Comparison of ENCODE assay signal across 33 cellular contexts in the genomic region with DNA sequence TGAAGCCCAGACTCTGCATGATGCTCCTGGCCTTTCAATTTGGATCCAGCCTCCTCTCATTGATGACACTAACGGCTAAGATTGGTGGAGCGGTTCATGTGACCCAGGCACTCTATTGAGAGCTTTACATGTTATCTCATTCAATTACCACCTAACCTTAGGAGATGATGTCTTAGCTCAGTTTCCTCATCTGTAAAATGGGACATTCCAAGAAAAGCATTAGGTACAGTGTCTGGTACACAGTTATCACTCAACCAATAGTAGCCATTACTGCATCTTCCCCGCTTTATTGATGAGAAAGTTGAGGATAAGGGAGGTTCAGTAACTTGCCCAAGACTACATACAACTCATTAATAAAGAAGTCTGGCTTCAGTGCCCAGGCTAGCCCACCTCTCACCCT. TPM values are rescaled to one million over a fixed set of nuclear protein-coding genes. Genes with fewer than 3 reads are reported as not detected.
"Had no signal": no experiment of that assay in that cellular context is flagged by ENCODE, and none has a peak within 500 bp of the region (broad histone marks: within the 10 kb centered on the region; RNA-seq: fewer than 3 reads in every experiment).

No MANE protein-coding gene starts in this region.

- H3K9me3 ChIP-seq: adrenal gland, breast epithelium, esophagus muscularis mucosa, gastrocnemius medialis had no signal

- H3K4me1 ChIP-seq: breast epithelium, foreskin keratinocyte had no signal

- H3K27ac Mint-ChIP-seq: activated B cell treated with CpG ODN at 0.5 μM for 24 hours; activated CD8-positive, alpha-beta T cell treated with anti-CD3 and anti-CD28 coated beads for 36 hours; activated naive CD4-positive, alpha-beta T cell treated with anti-CD3 and anti-CD28 coated beads for 36 hours; activated naive CD4-positive, alpha-beta T cell treated with anti-CD3 and anti-CD28 coated beads, Interleukin-2, amount 50 U/mL, for 24 hours; activated naive CD8-positive, alpha-beta T cell treated with anti-CD3 and anti-CD28 coated beads for 36 hours; activated naive CD8-positive, alpha-beta T cell treated with anti-CD3 and anti-CD28 coated beads, Interleukin-2, amount 50 U/mL, for 24 hours; activated T-helper 17 cell treated with anti-CD3 and anti-CD28 coated beads, Interleukin-2, amount 50 U/mL, for 72 hours; effector memory CD8-positive, alpha-beta T cell; T-helper 17 cell; T-helper 2 cell treated with Interferon-gamma antibody and Interleukin-4, amounts not matched to agents 5 μg/mL and 100 μg/mL, for 36 hours had no signal

- H3K4me1 Mint-ChIP-seq: activated B cell treated with CpG ODN at 0.5 μM for 24 hours; activated naive CD4-positive, alpha-beta T cell treated with anti-CD3 and anti-CD28 coated beads, Interleukin-2, amount 50 U/mL, for 24 hours; activated naive CD8-positive, alpha-beta T cell treated with anti-CD3 and anti-CD28 coated beads for 36 hours; activated naive CD8-positive, alpha-beta T cell treated with anti-CD3 and anti-CD28 coated beads, Interleukin-2, amount 50 U/mL, for 24 hours; activated T-helper 17 cell treated with anti-CD3 and anti-CD28 coated beads, Interleukin-2, amount 50 U/mL, for 72 hours; central memory CD8-positive, alpha-beta T cell had no signal

- H3K36me3 ChIP-seq: adrenal gland, breast epithelium, cardiac muscle cell, gastrocnemius medialis had no signal

- H3K4me3 Mint-ChIP-seq: activated B cell treated with CpG ODN at 0.5 μM for 24 hours; activated CD8-positive, alpha-beta T cell treated with anti-CD3 and anti-CD28 coated beads for 36 hours; activated naive CD4-positive, alpha-beta T cell treated with anti-CD3 and anti-CD28 coated beads for 36 hours; activated naive CD4-positive, alpha-beta T cell treated with anti-CD3 and anti-CD28 coated beads, Interleukin-2, amount 50 U/mL, for 24 hours; activated naive CD8-positive, alpha-beta T cell treated with anti-CD3 and anti-CD28 coated beads for 36 hours; activated naive CD8-positive, alpha-beta T cell treated with anti-CD3 and anti-CD28 coated beads, Interleukin-2, amount 50 U/mL, for 24 hours; activated T-cell treated with anti-CD3 and anti-CD28 coated beads, Interleukin-2, amount 50 U/mL, for 4 hours; activated T-helper 17 cell treated with anti-CD3 and anti-CD28 coated beads, Interleukin-2, amount 50 U/mL, for 72 hours; brain; central memory CD8-positive, alpha-beta T cell; effector memory CD8-positive, alpha-beta T cell; T-helper 17 cell; T-helper 2 cell treated with Interferon-gamma antibody and Interleukin-4, amounts not matched to agents 5 μg/mL and 100 μg/mL, for 36 hours had no signal

- DNase-seq: activated B cell treated with CpG ODN at 0.5 μM for 24 hours; activated CD4-positive, alpha-beta T cell treated with anti-CD3 and anti-CD28 coated beads for 48 hours; activated CD4-positive, alpha-beta T cell treated with anti-CD3 and anti-CD28 coated beads, Interleukin-2, amount 50 U/mL, for 1 hour; activated CD4-positive, alpha-beta T cell treated with anti-CD3 and anti-CD28 coated beads, Interleukin-2, amount 50 U/mL, for 48 hours; activated CD8-positive, alpha-beta memory T cell treated with anti-CD3 and anti-CD28 coated beads for 24 hours; activated CD8-positive, alpha-beta T cell treated with anti-CD3 and anti-CD28 coated beads for 36 hours; activated effector memory CD4-positive, alpha-beta T cell treated with Interleukin-2 at 50 U/mL for 16 hours; activated naive CD4-positive, alpha-beta T cell treated with anti-CD3 and anti-CD28 coated beads for 36 hours; activated naive CD8-positive, alpha-beta T cell treated with anti-CD3 and anti-CD28 coated beads for 36 hours; activated naive CD8-positive, alpha-beta T cell treated with anti-CD3 and anti-CD28 coated beads, Interleukin-2, amount 50 U/mL, for 24 hours; activated T-cell treated with anti-CD3 and anti-CD28 coated beads, Interleukin-2, amount 50 U/mL, for 4 hours; adrenal gland; cortex of kidney; dermis blood vessel endothelial cell; effector CD4-positive, alpha-beta T cell; effector memory CD8-positive, alpha-beta T cell; erythroblast; foreskin keratinocyte; glutamatergic neuron; T-helper 1 cell; T-helper 17 cell; T1000; WERI-Rb-1 had no signal

- H3K27me3 ChIP-seq: adrenal gland, breast epithelium, cardiac muscle cell, esophagus muscularis mucosa, gastrocnemius medialis had no signal

- H3K4me3 ChIP-seq: adrenal gland, breast epithelium, cardiac muscle cell, esophagus muscularis mucosa, gastrocnemius medialis had no signal

- H3K9me3 Mint-ChIP-seq: activated B cell treated with CpG ODN at 0.5 μM for 24 hours; activated CD8-positive, alpha-beta T cell treated with anti-CD3 and anti-CD28 coated beads for 36 hours; activated naive CD4-positive, alpha-beta T cell treated with anti-CD3 and anti-CD28 coated beads for 36 hours; activated naive CD4-positive, alpha-beta T cell treated with anti-CD3 and anti-CD28 coated beads, Interleukin-2, amount 50 U/mL, for 24 hours; activated naive CD8-positive, alpha-beta T cell treated with anti-CD3 and anti-CD28 coated beads for 36 hours; activated naive CD8-positive, alpha-beta T cell treated with anti-CD3 and anti-CD28 coated beads, Interleukin-2, amount 50 U/mL, for 24 hours; activated T-cell treated with anti-CD3 and anti-CD28 coated beads, Interleukin-2, amount 50 U/mL, for 4 hours; activated T-helper 17 cell treated with anti-CD3 and anti-CD28 coated beads, Interleukin-2, amount 50 U/mL, for 72 hours; brain; central memory CD8-positive, alpha-beta T cell; effector memory CD8-positive, alpha-beta T cell had no signal

- ATAC-seq: activated CD4-positive, CD25-positive, alpha-beta regulatory T cell treated with anti-CD3 and anti-CD28 coated beads, Interleukin-2, amount 50 U/mL, for 24 hours; activated CD8-positive, alpha-beta T cell treated with anti-CD3 and anti-CD28 coated beads for 36 hours; activated naive CD8-positive, alpha-beta T cell treated with anti-CD3 and anti-CD28 coated beads, Interleukin-2, amount 50 U/mL, for 24 hours; activated T-cell treated with anti-CD3 and anti-CD28 coated beads, Interleukin-2, amount 50 U/mL, for 4 hours; activated T-helper 17 cell treated with anti-CD3 and anti-CD28 coated beads, Interleukin-2, amount 50 U/mL, for 72 hours; effector memory CD8-positive, alpha-beta T cell; foreskin keratinocyte; T-helper 17 cell had no signal

- H3K36me3 Mint-ChIP-seq: activated naive CD4-positive, alpha-beta T cell treated with anti-CD3 and anti-CD28 coated beads, Interleukin-2, amount 50 U/mL, for 24 hours; activated naive CD8-positive, alpha-beta T cell treated with anti-CD3 and anti-CD28 coated beads for 36 hours had no signal

- H3K27ac ChIP-seq: adrenal gland, breast epithelium, cardiac muscle cell, esophagus muscularis mucosa, foreskin keratinocyte, gastrocnemius medialis, WERI-Rb-1 had no signal

RNA-seq across cellular contexts. Expression of a gene that starts 17.0 kb away (rescaled TPM):
- total RNA-seq: activated B cell treated with CpG ODN at 0.5 μM for 24 hours, foreskin keratinocyte had no signal

RNA-seq across cellular contexts. Expression of a gene that starts 49.5 kb away (rescaled TPM):
- total RNA-seq: activated B cell treated with CpG ODN at 0.5 μM for 24 hours; activated naive CD4-positive, alpha-beta T cell treated with anti-CD3 and anti-CD28 coated beads for 36 hours; activated T-cell treated with anti-CD3 and anti-CD28 coated beads, Interleukin-2, amount 50 U/mL, for 4 hours; activated T-helper 17 cell treated with anti-CD3 and anti-CD28 coated beads, Interleukin-2, amount 50 U/mL, for 72 hours; cardiac muscle cell; dermis blood vessel endothelial cell; foreskin keratinocyte had no signal
